Comparison of ENCODE assay signal across 1 cellular context in the genomic region with DNA sequence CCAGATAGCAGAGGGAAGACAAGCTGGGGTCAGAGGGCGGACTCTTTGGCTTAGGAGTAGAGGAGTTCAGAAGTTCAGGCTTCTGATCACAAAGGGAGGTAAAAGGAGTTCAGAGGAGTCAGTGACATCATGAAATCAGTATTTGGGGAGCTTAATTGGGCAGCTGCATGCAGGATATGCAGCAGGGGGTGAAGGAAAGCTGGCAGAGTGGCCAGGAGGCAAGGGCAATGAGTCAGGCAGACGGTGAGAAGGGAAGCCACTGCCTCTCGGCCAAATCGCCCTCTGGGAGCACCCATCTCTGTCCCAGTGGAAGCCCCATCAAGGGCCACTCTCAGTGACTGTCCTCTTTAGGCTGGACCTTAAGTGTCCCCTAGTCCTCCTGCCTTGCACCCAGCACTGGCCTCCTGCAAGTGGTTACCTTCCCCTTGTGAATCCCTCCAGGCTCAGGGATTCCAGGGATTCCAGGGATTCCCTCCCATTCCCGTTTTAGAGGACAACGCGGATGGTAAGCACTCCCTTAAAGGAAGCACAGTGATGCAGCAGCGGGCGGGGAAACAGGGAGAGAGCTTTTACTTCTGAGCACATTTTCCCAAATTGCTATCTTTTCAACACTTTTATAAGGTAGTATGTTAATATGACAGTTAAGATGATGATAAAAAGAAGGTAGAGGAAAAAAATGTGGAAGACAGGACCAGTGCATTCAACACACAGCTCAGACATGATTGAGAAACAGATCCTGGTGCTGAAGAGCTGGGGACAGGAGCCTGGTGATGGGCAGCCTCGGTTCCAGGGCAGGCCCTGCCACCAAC.
TF ChIP-seq lines count a peak whose summit lies in the region.

No MANE protein-coding gene starts in this region.

TF ChIP-seq in SK-N-SH, 30 proteins besides CTCF, POLR2A, EP300 and RAD21 (continued from another document):
- TF ChIP-seq, protein P1, sequence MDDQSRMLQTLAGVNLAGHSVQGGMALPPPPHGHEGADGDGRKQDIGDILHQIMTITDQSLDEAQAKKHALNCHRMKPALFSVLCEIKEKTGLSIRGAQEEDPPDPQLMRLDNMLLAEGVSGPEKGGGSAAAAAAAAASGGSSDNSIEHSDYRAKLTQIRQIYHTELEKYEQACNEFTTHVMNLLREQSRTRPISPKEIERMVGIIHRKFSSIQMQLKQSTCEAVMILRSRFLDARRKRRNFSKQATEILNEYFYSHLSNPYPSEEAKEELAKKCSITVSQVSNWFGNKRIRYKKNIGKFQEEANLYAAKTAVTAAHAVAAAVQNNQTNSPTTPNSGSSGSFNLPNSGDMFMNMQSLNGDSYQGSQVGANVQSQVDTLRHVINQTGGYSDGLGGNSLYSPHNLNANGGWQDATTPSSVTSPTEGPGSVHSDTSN (IDR thresholded peaks at IDR 0.05), result peak; percentile 42; the same call in 1 of the 2 replicates
- TF ChIP-seq, protein P2, sequence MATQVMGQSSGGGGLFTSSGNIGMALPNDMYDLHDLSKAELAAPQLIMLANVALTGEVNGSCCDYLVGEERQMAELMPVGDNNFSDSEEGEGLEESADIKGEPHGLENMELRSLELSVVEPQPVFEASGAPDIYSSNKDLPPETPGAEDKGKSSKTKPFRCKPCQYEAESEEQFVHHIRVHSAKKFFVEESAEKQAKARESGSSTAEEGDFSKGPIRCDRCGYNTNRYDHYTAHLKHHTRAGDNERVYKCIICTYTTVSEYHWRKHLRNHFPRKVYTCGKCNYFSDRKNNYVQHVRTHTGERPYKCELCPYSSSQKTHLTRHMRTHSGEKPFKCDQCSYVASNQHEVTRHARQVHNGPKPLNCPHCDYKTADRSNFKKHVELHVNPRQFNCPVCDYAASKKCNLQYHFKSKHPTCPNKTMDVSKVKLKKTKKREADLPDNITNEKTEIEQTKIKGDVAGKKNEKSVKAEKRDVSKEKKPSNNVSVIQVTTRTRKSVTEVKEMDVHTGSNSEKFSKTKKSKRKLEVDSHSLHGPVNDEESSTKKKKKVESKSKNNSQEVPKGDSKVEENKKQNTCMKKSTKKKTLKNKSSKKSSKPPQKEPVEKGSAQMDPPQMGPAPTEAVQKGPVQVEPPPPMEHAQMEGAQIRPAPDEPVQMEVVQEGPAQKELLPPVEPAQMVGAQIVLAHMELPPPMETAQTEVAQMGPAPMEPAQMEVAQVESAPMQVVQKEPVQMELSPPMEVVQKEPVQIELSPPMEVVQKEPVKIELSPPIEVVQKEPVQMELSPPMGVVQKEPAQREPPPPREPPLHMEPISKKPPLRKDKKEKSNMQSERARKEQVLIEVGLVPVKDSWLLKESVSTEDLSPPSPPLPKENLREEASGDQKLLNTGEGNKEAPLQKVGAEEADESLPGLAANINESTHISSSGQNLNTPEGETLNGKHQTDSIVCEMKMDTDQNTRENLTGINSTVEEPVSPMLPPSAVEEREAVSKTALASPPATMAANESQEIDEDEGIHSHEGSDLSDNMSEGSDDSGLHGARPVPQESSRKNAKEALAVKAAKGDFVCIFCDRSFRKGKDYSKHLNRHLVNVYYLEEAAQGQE (IDR thresholded peaks at IDR 0.05; ENCODE audit: low read depth, low read length), result no peak
- peak; percentile 60 for TF ChIP-seq NFIC (IDR thresholded peaks at IDR 0.05; ENCODE audit: borderline replicate concordance)
